Comparison of ENCODE assay signal across 15 cellular contexts in genomic region chr2:172455121-172455515, GRCh38. TPM values are rescaled to one million over a fixed set of nuclear protein-coding genes. Genes with fewer than 3 reads are reported as not detected.
DNase-seq lines count a peak whose midpoint lies in the region; ATAC-seq and TF ChIP-seq lines count a peak whose summit lies in the region.
"Had no signal": no experiment of that assay in that cellular context is flagged by ENCODE, and none has a peak within 500 bp of the region (broad histone marks: within the 10 kb centered on the region; RNA-seq: fewer than 3 reads in every experiment).

No MANE protein-coding gene starts in this region.

- DNase-seq in Calu3 (peak; percentile 22), LNCaP clone FGC (ENCODE audit: low read depth) (no peak), mammary epithelial cell (no peak), mucosa of descending colon (no peak), GM03348 (ENCODE audit: low spot score) (no peak), nephron progenitor cell (no peak), SHP77 (lab: John Stamatoyannopoulos, UW) (no peak), ACHN (no peak)
- DNase-seq: activated CD8-positive, alpha-beta memory T cell treated with anti-CD3 and anti-CD28 coated beads, Interleukin-2, amount 50 U/mL, for 4 hours; anterior cingulate cortex; GF-D8; NCI-H526; testis had no signal

- H3K9me3 Mint-ChIP-seq in Calu3 (ENCODE audit: low read depth, unreplicated experiment) (no peaks in the 10 kb centered on the region), nephron progenitor cell (no peaks in the 10 kb centered on the region)
- H3K9me3 Mint-ChIP-seq: natural killer cell treated with Interleukin-12 subunit alpha and Interleukin-12 subunit beta and Interleukin-15 and Interleukin-18, amount 100 ng/mL, for 72 hours had no signal

- WGBS in mammary epithelial cell (ENCODE audit: low coverage, missing lambda C conversion rate) = 3% methylated on average over 4 of the region's 4 CpGs

- H3K36me3 ChIP-seq in mammary epithelial cell (ENCODE audit: insufficient read depth, low read length) (peaks cover 12% of the 10 kb centered on the region), mucosa of descending colon (ENCODE audit: low read depth) (no peaks in the 10 kb centered on the region)
- H3K36me3 ChIP-seq: BLaER1 treated with 17β-estradiol and CSF1 and Interleukin-3, amounts not matched to agents 10 nM and 100 nM had no signal

- no peaks in the 10 kb centered on the region for H4K20me1 ChIP-seq in mammary epithelial cell (ENCODE audit: insufficient read depth, low read length)
- H4K20me1 ChIP-seq: BLaER1 treated with 17β-estradiol and CSF1 and Interleukin-3, amounts not matched to agents 10 nM and 100 nM had no signal

- peak overlapping the region; percentile 68 for H3K27ac Mint-ChIP-seq in Calu3 (ENCODE audit: unreplicated experiment)
- H3K27ac Mint-ChIP-seq in nephron progenitor cell = no peak overlapping the region

- H3K9ac ChIP-seq in mammary epithelial cell (ENCODE audit: insufficient read depth, low read length) = peak overlapping the region; percentile 12
- H3K9ac ChIP-seq: BLaER1 treated with 17β-estradiol and CSF1 and Interleukin-3, amounts not matched to agents 10 nM and 100 nM had no signal

- H3K4me3 ChIP-seq in LNCaP clone FGC (ENCODE audit: low read depth, low read length) (no peak overlapping the region), mammary epithelial cell (replicated peaks in 1 of 3; ENCODE audit: insufficient read depth in 1 of 3, low read depth in 2 of 3, low read length in 3 of 3) (no peak overlapping the region), mucosa of descending colon (no peak overlapping the region)
- H3K4me3 ChIP-seq: BLaER1 treated with 17β-estradiol and CSF1 and Interleukin-3, amounts not matched to agents 10 nM and 100 nM; testis had no signal

- intact Hi-C loops in Calu3 (cut with micrococcal nuclease; ENCODE audit: unreplicated experiment) (no loop called here), mammary epithelial cell (cut with micrococcal nuclease) (no loop called here), mucosa of descending colon (cut with DNase I, micrococcal nuclease) (no loop called here)

- H2AFZ ChIP-seq in mammary epithelial cell (ENCODE audit: low read depth, low read length) = no peak overlapping the region

- BruUV-seq in Calu3 (replicated peaks; lab: Mats Ljungman, UMichigan) (no TSS peak), mammary epithelial cell (replicated peaks; lab: Mats Ljungman, UMichigan) (no TSS peak)

- H3K79me2 ChIP-seq in mammary epithelial cell (ENCODE audit: insufficient read depth, low read length) = peaks cover 98% of the 10 kb centered on the region

- H3K4me1 ChIP-seq in mammary epithelial cell (ENCODE audit: insufficient read depth, low read length) (peaks cover 75% of the 10 kb centered on the region), mucosa of descending colon (ENCODE audit: low read depth) (peaks cover 35% of the 10 kb centered on the region)

- H3K4me1 Mint-ChIP-seq in Calu3 (ENCODE audit: low read depth, unreplicated experiment) = peaks cover 87% of the 10 kb centered on the region
- H3K4me1 Mint-ChIP-seq in nephron progenitor cell = peaks cover 5% of the 10 kb centered on the region

- H3K27me3 ChIP-seq in mammary epithelial cell (ENCODE audit: insufficient read depth, low read length) = no peaks in the 10 kb centered on the region
- H3K27me3 ChIP-seq: BLaER1 treated with 17β-estradiol and CSF1 and Interleukin-3, amounts not matched to agents 10 nM and 100 nM; testis had no signal

- CTCF ChIA-PET in Calu3 (lab: Charles Lee) = interaction anchor here (1.9 to 2.5 kb wide), 2 partner anchors 13 to 25 kb away, joined by 10 to 27 read pairs; no protein-coding TSS in a partner anchor
- CTCF ChIA-PET in mammary epithelial cell (lab: Charles Lee; ENCODE audit: low non-redundant PET) = interaction anchor here (0.6 kb wide), 2 partner anchors 24 to 299 kb away, joined by 3 to 4 read pairs; no protein-coding TSS in a partner anchor

- peak; percentile 46 for ATAC-seq in mucosa of descending colon

- no peak for TF ChIP-seq CTCF in Calu3 (IDR thresholded peaks at IDR 0.05; ENCODE audit: unreplicated experiment)
- TF ChIP-seq CTCF in LNCaP clone FGC (IDR thresholded peaks at IDR 0.05; ENCODE audit: control insufficient read depth, extremely low read depth, insufficient read depth) = peak; percentile 25
- peak in 1 of 2 donors; percentile 22 for TF ChIP-seq CTCF in mammary epithelial cell (conservative IDR thresholded peaks at IDR 0.05 in 1 of 2, IDR thresholded peaks at IDR 0.05 in 1 of 2; ENCODE audit: extremely low read depth in 1 of 2, insufficient read depth in 1 of 2, low read depth in 1 of 2, low read length in 2 of 2)
- no peak for TF ChIP-seq CTCF in mucosa of descending colon (IDR thresholded peaks at IDR 0.05)
- no peak for TF ChIP-seq CTCF in nephron progenitor cell (IDR thresholded peaks at IDR 0.05)

- dilution Hi-C loops in mammary epithelial cell (cut with HindIII; ENCODE audit: low sequenced_read_pairs) = no loop called here

- no peaks in the 10 kb centered on the region for H3K27me3 Mint-ChIP-seq in Calu3 (ENCODE audit: unreplicated experiment)
- peaks cover 13% of the 10 kb centered on the region for H3K27me3 Mint-ChIP-seq in nephron progenitor cell (ENCODE audit: low read depth, poor library complexity)
- H3K27me3 Mint-ChIP-seq: natural killer cell treated with Interleukin-12 subunit alpha and Interleukin-12 subunit beta and Interleukin-15 and Interleukin-18, amount 100 ng/mL, for 72 hours had no signal

- H3K27ac ChIP-seq in mammary epithelial cell (ENCODE audit: insufficient read depth, low read depth, low read length) = peak overlapping the region; percentile 69
- H3K27ac ChIP-seq: BLaER1 treated with 17β-estradiol and CSF1 and Interleukin-3, amounts not matched to agents 10 nM and 100 nM; testis had no signal

- no peak overlapping the region for H3K4me3 Mint-ChIP-seq in Calu3 (ENCODE audit: low read depth, unreplicated experiment)
- H3K4me3 Mint-ChIP-seq in nephron progenitor cell = no peak overlapping the region
- H3K4me3 Mint-ChIP-seq: natural killer cell treated with Interleukin-12 subunit alpha and Interleukin-12 subunit beta and Interleukin-15 and Interleukin-18, amount 100 ng/mL, for 72 hours had no signal

- H3K36me3 Mint-ChIP-seq in Calu3 (ENCODE audit: insufficient read depth, unreplicated experiment) = peaks cover 52% of the 10 kb centered on the region
- H3K36me3 Mint-ChIP-seq in nephron progenitor cell (ENCODE audit: low read depth) = no peaks in the 10 kb centered on the region
- H3K36me3 Mint-ChIP-seq: natural killer cell treated with Interleukin-12 subunit alpha and Interleukin-12 subunit beta and Interleukin-15 and Interleukin-18, amount 100 ng/mL, for 72 hours had no signal

- H3K9me3 ChIP-seq in mammary epithelial cell (replicated peaks; ENCODE audit: insufficient read depth, low read length) (no peaks in the 10 kb centered on the region), mucosa of descending colon (no peaks in the 10 kb centered on the region)
- H3K9me3 ChIP-seq: BLaER1 treated with 17β-estradiol and CSF1 and Interleukin-3, amounts not matched to agents 10 nM and 100 nM; testis had no signal

- H3K4me2 ChIP-seq in mammary epithelial cell (ENCODE audit: insufficient read depth, low read depth, low read length) = peak overlapping the region; percentile 0

- in situ Hi-C loops in mammary epithelial cell (cut with MboI; ENCODE audit: low sequenced_read_pairs in 2 of 2) (loop anchor here in 1 of 2 donors (5.0 to 25.0 kb wide), 2 partner anchors 278 to 743 kb away; no protein-coding TSS in a partner anchor), ACHN (cut with HindIII; ENCODE audit: low pct_ligation_motif_present, low pct_unique_long_range_greater_than_20kb, low sequenced_read_pairs) (no loop called here)

RNA-seq across cellular contexts. Expression of gene ITGA6, which starts 27.7 kb away (rescaled TPM):
- 242 and 270 TPM in 2 replicates for total RNA-seq in Calu3 (2022)
- total RNA-seq in mammary epithelial cell = 100 to 1,000 TPM; 562 to 887 TPM
- 134 TPM for polyA plus RNA-seq in mammary epithelial cell
- polyA minus RNA-seq in mammary epithelial cell = 741 TPM
- 100 to 1,000 TPM; 116 to 192 (median 178) TPM for total RNA-seq in mucosa of descending colon
